Comparison of ENCODE assay signal across 13 cellular contexts in the genomic region with DNA sequence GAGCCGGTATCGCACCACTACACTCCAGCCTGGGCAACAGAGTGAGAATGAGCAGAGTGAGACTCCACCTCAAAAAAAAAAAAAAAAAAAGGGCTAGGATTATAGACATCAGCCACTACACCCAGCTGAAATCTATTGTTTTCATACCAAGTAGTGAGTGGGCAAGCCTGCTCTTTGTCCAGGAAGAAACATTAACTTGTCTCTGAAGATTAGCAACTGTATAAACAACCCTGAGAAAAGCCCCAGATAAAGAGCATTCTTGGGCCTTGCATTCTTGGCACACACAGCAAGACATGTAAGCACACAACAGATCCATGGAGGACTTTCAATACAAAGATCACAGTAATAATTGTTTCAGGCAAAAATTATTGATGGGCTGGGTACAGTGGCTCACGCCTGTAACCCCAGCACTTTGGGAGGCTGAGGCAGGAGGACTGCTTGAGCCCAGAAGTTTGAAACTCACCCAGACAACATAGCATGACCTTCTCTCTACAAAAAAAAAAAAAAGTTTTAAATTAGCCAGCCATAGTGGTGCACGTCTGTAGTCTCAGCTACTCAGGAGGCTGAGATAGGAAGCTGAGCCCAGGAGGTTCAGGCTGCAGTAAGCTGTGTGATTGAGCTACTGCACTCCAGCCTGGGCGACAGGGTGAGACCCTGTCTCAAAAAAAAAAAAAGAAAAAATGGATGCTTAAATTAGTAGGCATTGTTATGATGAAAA. TPM values are rescaled to one million over a fixed set of nuclear protein-coding genes. Genes with fewer than 3 reads are reported as not detected.
DNase-seq lines count a peak whose midpoint lies in the region; ATAC-seq, FAIRE-seq and TF ChIP-seq lines count a peak whose summit lies in the region.
"Had no signal": no experiment of that assay in that cellular context is flagged by ENCODE, and none has a peak within 500 bp of the region (broad histone marks: within the 10 kb centered on the region; RNA-seq: fewer than 3 reads in every experiment).

No MANE protein-coding gene starts in this region.

- DNase-seq in HCEC 1CT (peak; percentile 65), astrocyte of the hippocampus (ENCODE audit: low read depth, low spot score) (peak; percentile 86), keratinocyte (ENCODE audit: low read depth, low spot score) (no peak), smooth muscle cell (lab: John Stamatoyannopoulos, UW; ENCODE audit: unreplicated experiment) (no peak), H54 (ENCODE audit: insufficient read length, low spot score) (no peak), NCI-H82 treated with DMSO at 0.1 percent for 48 hours (lab: John Stamatoyannopoulos, UW; ENCODE audit: unreplicated experiment) (no peak)
- DNase-seq in natural killer cell treated with Interleukin-12 subunit alpha and Interleukin-12 subunit beta and Interleukin-15 and Interleukin-18, amount 100 ng/mL, for 72 hours (ENCODE audit: low spot score) = no peak
- no peak for DNase-seq in activated naive CD4-positive, alpha-beta T cell treated with anti-CD3 and anti-CD28 coated beads, Interleukin-2, amount 10 ng/mL, durations not matched to agents 7 days and 5 days
- DNase-seq: activated CD8-positive, alpha-beta memory T cell treated with anti-CD3 and anti-CD28 coated beads, Interleukin-2, amount 10 ng/mL, durations not matched to agents 7 days and 5 days; gastrocnemius medialis; KG1; OCI-M1; stimulated activated CD4-positive, alpha-beta T cell treated with anti-CD3 and anti-CD28 coated beads, Interleukin-15, amount 100 ng/mL, for 24 hours had no signal

- peaks cover 7% of the 10 kb centered on the region in 2 donors for H3K4me1 Mint-ChIP-seq in natural killer cell treated with Interleukin-12 subunit alpha and Interleukin-12 subunit beta and Interleukin-15 and Interleukin-18, amount 100 ng/mL, for 72 hours (ENCODE audit: low read depth in 2 of 2)
- H3K4me1 Mint-ChIP-seq in activated naive CD4-positive, alpha-beta T cell treated with anti-CD3 and anti-CD28 coated beads, Interleukin-2, amount 10 ng/mL, durations not matched to agents 7 days and 5 days = peaks cover 20% of the 10 kb centered on the region

- H3K36me3 Mint-ChIP-seq in natural killer cell treated with Interleukin-12 subunit alpha and Interleukin-12 subunit beta and Interleukin-15 and Interleukin-18, amount 100 ng/mL, for 72 hours = no peaks in the 10 kb centered on the region
- H3K36me3 Mint-ChIP-seq in activated naive CD4-positive, alpha-beta T cell treated with anti-CD3 and anti-CD28 coated beads, Interleukin-2, amount 10 ng/mL, durations not matched to agents 7 days and 5 days = no peaks in the 10 kb centered on the region

- H4K20me1 ChIP-seq in keratinocyte (ENCODE audit: control insufficient read depth, extremely low read depth, insufficient read depth, low read length) (no peaks in the 10 kb centered on the region), smooth muscle cell (ENCODE audit: low read depth) (no peaks in the 10 kb centered on the region)

- dilution Hi-C loops in keratinocyte (cut with MboI; ENCODE audit: extremely low pct_ligation_motif_present, low sequenced_read_pairs) = no loop called here

- H3K9ac ChIP-seq in keratinocyte (ENCODE audit: control insufficient read depth, extremely low read depth, insufficient read depth, low read length) (no peak overlapping the region), smooth muscle cell (ENCODE audit: low read depth) (no peak overlapping the region)

- H3K27ac Mint-ChIP-seq in natural killer cell treated with Interleukin-12 subunit alpha and Interleukin-12 subunit beta and Interleukin-15 and Interleukin-18, amount 100 ng/mL, for 72 hours = peak overlapping the region in 1 of 2 donors; percentile 64
- no peak overlapping the region for H3K27ac Mint-ChIP-seq in activated naive CD4-positive, alpha-beta T cell treated with anti-CD3 and anti-CD28 coated beads, Interleukin-2, amount 10 ng/mL, durations not matched to agents 7 days and 5 days
- H3K27ac Mint-ChIP-seq: activated CD8-positive, alpha-beta memory T cell treated with anti-CD3 and anti-CD28 coated beads, Interleukin-2, amount 10 ng/mL, durations not matched to agents 7 days and 5 days had no signal

- no peak for TF ChIP-seq CTCF in keratinocyte (optimal IDR thresholded peaks at IDR 0.05 in 1 of 3, IDR thresholded peaks at IDR 0.05 in 1 of 3, conservative IDR thresholded peaks at IDR 0.05 in 1 of 3; ENCODE audit: extremely low read depth in 1 of 3, insufficient read depth in 2 of 3, low read length in 3 of 3)
- no peak for TF ChIP-seq CTCF in smooth muscle cell (IDR thresholded peaks at IDR 0.05; ENCODE audit: borderline replicate concordance, insufficient read depth, poor library complexity, severe bottlenecking)

- H3K9me3 Mint-ChIP-seq in natural killer cell treated with Interleukin-12 subunit alpha and Interleukin-12 subunit beta and Interleukin-15 and Interleukin-18, amount 100 ng/mL, for 72 hours = no peaks in the 10 kb centered on the region
- H3K9me3 Mint-ChIP-seq in activated naive CD4-positive, alpha-beta T cell treated with anti-CD3 and anti-CD28 coated beads, Interleukin-2, amount 10 ng/mL, durations not matched to agents 7 days and 5 days = no peaks in the 10 kb centered on the region

- H3K27me3 Mint-ChIP-seq in natural killer cell treated with Interleukin-12 subunit alpha and Interleukin-12 subunit beta and Interleukin-15 and Interleukin-18, amount 100 ng/mL, for 72 hours = no peaks in the 10 kb centered on the region
- no peaks in the 10 kb centered on the region for H3K27me3 Mint-ChIP-seq in activated naive CD4-positive, alpha-beta T cell treated with anti-CD3 and anti-CD28 coated beads, Interleukin-2, amount 10 ng/mL, durations not matched to agents 7 days and 5 days
- H3K27me3 Mint-ChIP-seq: activated CD8-positive, alpha-beta memory T cell treated with anti-CD3 and anti-CD28 coated beads, Interleukin-2, amount 10 ng/mL, durations not matched to agents 7 days and 5 days had no signal

- 59% methylated on average over 5 of the region's 5 CpGs for WGBS in smooth muscle cell (ENCODE audit: low lambda C conversion rate)

- no peaks in the 10 kb centered on the region for H3K9me1 ChIP-seq in keratinocyte (ENCODE audit: control insufficient read depth, extremely low read depth, insufficient read depth, low read length)

- no peak for ATAC-seq in natural killer cell treated with Interleukin-12 subunit alpha and Interleukin-12 subunit beta and Interleukin-15 and Interleukin-18, amount 100 ng/mL, for 72 hours
- ATAC-seq: activated CD8-positive, alpha-beta memory T cell treated with anti-CD3 and anti-CD28 coated beads, Interleukin-2, amount 10 ng/mL, durations not matched to agents 7 days and 5 days; gastrocnemius medialis had no signal

- H3K27ac ChIP-seq in keratinocyte (ENCODE audit: control insufficient read depth, insufficient read depth, low read length) = peak overlapping the region; percentile 20
- peak overlapping the region; percentile 79 for H3K27ac ChIP-seq in smooth muscle cell (ENCODE audit: low read depth)
- H3K27ac ChIP-seq: gastrocnemius medialis had no signal

- peaks cover 16% of the 10 kb centered on the region for H3F3A ChIP-seq in smooth muscle cell (ENCODE audit: low read depth)

- H3K79me2 ChIP-seq in keratinocyte (ENCODE audit: control insufficient read depth, insufficient read depth, low read length) (peaks cover 32% of the 10 kb centered on the region), smooth muscle cell (ENCODE audit: low read depth) (peaks cover 13% of the 10 kb centered on the region)

- H3K4me3 ChIP-seq in keratinocyte (ENCODE audit: control insufficient read depth in 2 of 3, extremely low read depth in 1 of 3, insufficient read depth in 2 of 3, low read depth in 1 of 3, low read length in 3 of 3) (no peak overlapping the region), smooth muscle cell (no peak overlapping the region)
- H3K4me3 ChIP-seq: gastrocnemius medialis had no signal

- H2AFZ ChIP-seq in keratinocyte (ENCODE audit: control insufficient read depth, low read length) (no peak overlapping the region), smooth muscle cell (ENCODE audit: low read depth) (no peak overlapping the region)

- no peaks in the 10 kb centered on the region for H3K27me3 ChIP-seq in keratinocyte (ENCODE audit: control insufficient read depth, extremely low read depth, insufficient read depth, low read length)
- H3K27me3 ChIP-seq in smooth muscle cell (ENCODE audit: low read depth) = no peaks in the 10 kb centered on the region
- H3K27me3 ChIP-seq: gastrocnemius medialis had no signal

- H3K4me1 ChIP-seq in keratinocyte (ENCODE audit: control insufficient read depth, extremely low read depth, insufficient read depth, low read length) (peaks cover 9% of the 10 kb centered on the region), smooth muscle cell (ENCODE audit: low read depth) (peaks cover 3% of the 10 kb centered on the region)

- H3K4me2 ChIP-seq in keratinocyte (ENCODE audit: control insufficient read depth, extremely low read depth, insufficient read depth, low read depth, low read length) (no peak overlapping the region), smooth muscle cell (peak overlapping the region; percentile 43)

- peaks cover 0 to 3% of the 10 kb centered on the region in 2 experiments for H3K36me3 ChIP-seq in keratinocyte (ENCODE audit: control insufficient read depth in 2 of 2, extremely low read depth in 1 of 2, insufficient read depth in 2 of 2, low read length in 2 of 2)
- H3K36me3 ChIP-seq in smooth muscle cell (ENCODE audit: low read depth) = no peaks in the 10 kb centered on the region

- FAIRE-seq in keratinocyte (lab: Jason Lieb, UNC) (no peak), H54 (lab: Jason Lieb, UNC) (no peak)

- TF ChIP-seq POLR2A in H54 (IDR thresholded peaks at IDR 0.05; ENCODE audit: low read depth, low read length) = no peak

- CTCF ChIA-PET in activated naive CD4-positive, alpha-beta T cell treated with anti-CD3 and anti-CD28 coated beads, Interleukin-2, amount 10 ng/mL, durations not matched to agents 7 days and 5 days (lab: Charles Lee) = no interaction called here

- no peaks in the 10 kb centered on the region for H3K9me3 ChIP-seq in keratinocyte (ENCODE audit: control insufficient read depth, low read depth, low read length)
- no peaks in the 10 kb centered on the region for H3K9me3 ChIP-seq in smooth muscle cell (replicated peaks; ENCODE audit: low read depth)
- H3K9me3 ChIP-seq: gastrocnemius medialis had no signal

- no peak overlapping the region for H3K4me3 Mint-ChIP-seq in natural killer cell treated with Interleukin-12 subunit alpha and Interleukin-12 subunit beta and Interleukin-15 and Interleukin-18, amount 100 ng/mL, for 72 hours
- no peak overlapping the region for H3K4me3 Mint-ChIP-seq in activated naive CD4-positive, alpha-beta T cell treated with anti-CD3 and anti-CD28 coated beads, Interleukin-2, amount 10 ng/mL, durations not matched to agents 7 days and 5 days
- H3K4me3 Mint-ChIP-seq: activated CD8-positive, alpha-beta memory T cell treated with anti-CD3 and anti-CD28 coated beads, Interleukin-2, amount 10 ng/mL, durations not matched to agents 7 days and 5 days had no signal

RNA-seq across cellular contexts. Expression of a gene that starts 4.4 kb away (rescaled TPM):
- polyA plus RNA-seq in keratinocyte = 16.6 to 28.1 TPM (median 21.6 TPM) in 3 replicates
- 8.7 TPM for polyA plus RNA-seq in keratinocyte (2011; ENCODE audit: low read depth)
- 20.8 and 26.4 TPM in 2 replicates for polyA plus RNA-seq in keratinocyte (2011; cell fraction: cytosol; rRNA removed)
- 16.1 and 16.9 TPM in 2 replicates for polyA plus RNA-seq in keratinocyte (2011; cell fraction: nucleus; rRNA removed)
- 12.4 and 19.1 TPM in 2 replicates for polyA plus RNA-seq in keratinocyte (2012; ENCODE audit: low replicate concordance)
- polyA minus RNA-seq in keratinocyte = 18.4 to 28.7 TPM (median 28.0 TPM) in 3 replicates
- polyA minus RNA-seq in keratinocyte (2011; cell fraction: cytosol; rRNA and poly(A)+ RNA removed) = 27.6 TPM
- 9.1 and 9.4 TPM in 2 replicates for polyA minus RNA-seq in keratinocyte (2011; cell fraction: nucleus; rRNA and poly(A)+ RNA removed)
- total RNA-seq in smooth muscle cell = 31.2 and 41.5 TPM in 2 replicates
- 14.8 and 17.2 TPM in 2 replicates for polyA plus RNA-seq in smooth muscle cell
- total RNA-seq in natural killer cell treated with Interleukin-12 subunit alpha and Interleukin-12 subunit beta and Interleukin-15 and Interleukin-18, amount 100 ng/mL, for 72 hours = 10 to 100 TPM in 1 of 2 donors, 1 to 10 TPM in 1; 9.3 to 28.8 TPM

RNA-seq across cellular contexts. Expression of a gene that starts 4.7 kb away (rescaled TPM):
- polyA plus RNA-seq in keratinocyte = 237 to 403 TPM (median 316 TPM) in 3 replicates
- 244 TPM for polyA plus RNA-seq in keratinocyte (2011; ENCODE audit: low read depth)
- polyA plus RNA-seq in keratinocyte (2011; cell fraction: cytosol; rRNA removed) = 176 and 299 TPM in 2 replicates
- 173 and 266 TPM in 2 replicates for polyA plus RNA-seq in keratinocyte (2011; cell fraction: nucleus; rRNA removed)
- 191 and 202 TPM in 2 replicates for polyA plus RNA-seq in keratinocyte (2012; ENCODE audit: low replicate concordance)
- 23.8 to 258 TPM (median 169 TPM) in 3 replicates for polyA minus RNA-seq in keratinocyte
- polyA minus RNA-seq in keratinocyte (2011; cell fraction: cytosol; rRNA and poly(A)+ RNA removed) = 128 TPM
- polyA minus RNA-seq in keratinocyte (2011; cell fraction: nucleus; rRNA and poly(A)+ RNA removed) = 73.3 and 98.9 TPM in 2 replicates
- total RNA-seq in smooth muscle cell = 130 and 157 TPM in 2 replicates
- 97.7 and 117 TPM in 2 replicates for polyA plus RNA-seq in smooth muscle cell
- 100 to 1,000 TPM; 188 to 277 TPM for total RNA-seq in natural killer cell treated with Interleukin-12 subunit alpha and Interleukin-12 subunit beta and Interleukin-15 and Interleukin-18, amount 100 ng/mL, for 72 hours

RNA-seq across cellular contexts. Expression of a gene that starts 17.2 kb away (rescaled TPM):
- 59.0 to 112 TPM (median 73.8 TPM) in 3 replicates for polyA plus RNA-seq in keratinocyte
- polyA plus RNA-seq in keratinocyte (2011; ENCODE audit: low read depth) = 26.4 TPM
- 65.6 and 70.9 TPM in 2 replicates for polyA plus RNA-seq in keratinocyte (2011; cell fraction: cytosol; rRNA removed)
- 188 and 194 TPM in 2 replicates for polyA plus RNA-seq in keratinocyte (2011; cell fraction: nucleus; rRNA removed)
- polyA plus RNA-seq in keratinocyte (2012; ENCODE audit: low replicate concordance) = 81.6 and 105 TPM in 2 replicates
- polyA minus RNA-seq in keratinocyte = 66.1 to 110 TPM (median 74.1 TPM) in 3 replicates
- polyA minus RNA-seq in keratinocyte (2011; cell fraction: cytosol; rRNA and poly(A)+ RNA removed) = 79.8 TPM
- polyA minus RNA-seq in keratinocyte (2011; cell fraction: nucleus; rRNA and poly(A)+ RNA removed) = 68.1 and 88.8 TPM in 2 replicates
- total RNA-seq in smooth muscle cell = 62.2 and 87.2 TPM in 2 replicates
- polyA plus RNA-seq in smooth muscle cell = 121 and 123 TPM in 2 replicates
- total RNA-seq in natural killer cell treated with Interleukin-12 subunit alpha and Interleukin-12 subunit beta and Interleukin-15 and Interleukin-18, amount 100 ng/mL, for 72 hours = 100 to 1,000 TPM; 101 to 117 TPM

RNA-seq across cellular contexts. Expression of a gene that starts 45.9 kb away (rescaled TPM):
- polyA plus RNA-seq in keratinocyte (0.18 to 0.49 TPM (median 0.25 TPM) in 3 replicates), smooth muscle cell (0.26 and 0.33 TPM in 2 replicates)
- 0.40 TPM for polyA plus RNA-seq in keratinocyte (2011; ENCODE audit: low read depth)
- 0.12 TPM in 1 of 2 replicates, not detected in the other for polyA plus RNA-seq in keratinocyte (2011; cell fraction: cytosol; rRNA removed)
- polyA plus RNA-seq in keratinocyte (2011; cell fraction: nucleus; rRNA removed) = 0.82 and 0.91 TPM in 2 replicates
- polyA plus RNA-seq in keratinocyte (2012; ENCODE audit: low replicate concordance) = 0.41 and 1.6 TPM in 2 replicates
- not detected in 3 replicates for polyA minus RNA-seq in keratinocyte
- polyA minus RNA-seq in keratinocyte (2011; cell fraction: cytosol; rRNA and poly(A)+ RNA removed) = not detected
- 0.53 TPM in 1 of 2 replicates, not detected in the other for polyA minus RNA-seq in keratinocyte (2011; cell fraction: nucleus; rRNA and poly(A)+ RNA removed)
- 0.81 TPM in 1 of 2 replicates, not detected in the other for total RNA-seq in smooth muscle cell
- total RNA-seq in natural killer cell treated with Interleukin-12 subunit alpha and Interleukin-12 subunit beta and Interleukin-15 and Interleukin-18, amount 100 ng/mL, for 72 hours = 1 to 10 TPM; 1.6 to 6.2 TPM

RNA-seq across cellular contexts. Expression of a gene that starts 59.4 kb away (rescaled TPM):
- 277 to 420 TPM (median 379 TPM) in 3 replicates for polyA plus RNA-seq in keratinocyte
- polyA plus RNA-seq in keratinocyte (2011; ENCODE audit: low read depth) = 60.1 TPM
- polyA plus RNA-seq in keratinocyte (2011; cell fraction: cytosol; rRNA removed) = 332 and 388 TPM in 2 replicates
- polyA plus RNA-seq in keratinocyte (2011; cell fraction: nucleus; rRNA removed) = 148 and 149 TPM in 2 replicates
- polyA plus RNA-seq in keratinocyte (2012; ENCODE audit: low replicate concordance) = 332 and 463 TPM in 2 replicates
- 91.7 to 102 TPM (median 101 TPM) in 3 replicates for polyA minus RNA-seq in keratinocyte
- 384 TPM for polyA minus RNA-seq in keratinocyte (2011; cell fraction: cytosol; rRNA and poly(A)+ RNA removed)
- polyA minus RNA-seq in keratinocyte (2011; cell fraction: nucleus; rRNA and poly(A)+ RNA removed) = 59.7 and 72.6 TPM in 2 replicates
- total RNA-seq in smooth muscle cell = 118 and 142 TPM in 2 replicates
- polyA plus RNA-seq in smooth muscle cell = 146 TPM in 2 replicates
- 100 to 1,000 TPM; 419 to 616 TPM for total RNA-seq in natural killer cell treated with Interleukin-12 subunit alpha and Interleukin-12 subunit beta and Interleukin-15 and Interleukin-18, amount 100 ng/mL, for 72 hours

Comparison
In these comparisons a context has a peak if more than half of its experiments do, and no peak if none do; other contexts are left out.
1. DNase-seq: peak in HCEC 1CT (single experiment) and astrocyte of the hippocampus (single experiment); none in keratinocyte (single experiment), smooth muscle cell (single experiment), natural killer cell treated with Interleukin-12 subunit alpha and Interleukin-12 subunit beta and Interleukin-15 and Interleukin-18, amount 100 ng/mL, for 72 hours (single experiment), H54 (single experiment), activated naive CD4-positive, alpha-beta T cell treated with anti-CD3 and anti-CD28 coated beads, Interleukin-2, amount 10 ng/mL, durations not matched to agents 7 days and 5 days (single experiment) and NCI-H82 treated with DMSO at 0.1 percent for 48 hours (single experiment).